In genomic region chr13:26881154-26881553, GRCh38 we compare ENCODE assay signal across 15 cellular contexts.
A peak's percentile ranks its signal among the peaks of the same experiment; 100 is the strongest.
DNase-seq lines count a peak whose midpoint lies in the region; ATAC-seq, FAIRE-seq and TF ChIP-seq lines count a peak whose summit lies in the region.
"Had no signal": no experiment of that assay in that cellular context is flagged by ENCODE, and none has a peak within 500 bp of the region (broad histone marks: within the 10 kb centered on the region; RNA-seq: fewer than 3 reads in every experiment).

No MANE protein-coding gene starts in this region.

- peaks cover 0 to 10% (median 6%) of the 10 kb centered on the region in 8 donors for H3K9me3 Mint-ChIP-seq in CD4-positive, alpha-beta memory T cell
- H3K9me3 Mint-ChIP-seq: activated B cell treated with CpG ODN at 0.5 μM for 24 hours had no signal

- DNase-seq in A549 (ENCODE audit: low read depth in 1 of 2, low spot score in 1 of 2) (no peak), H54 (ENCODE audit: insufficient read length, low spot score) (peak; percentile 5), adrenal gland (peak; percentile 31 to 75 (median 46)), globus pallidus (ENCODE audit: low spot score) (peak; percentile 19), esophagus squamous epithelium (lab: John Stamatoyannopoulos, UW) (no peak), AG08396 (ENCODE audit: low spot score) (no peak), SW 1271 (lab: John Stamatoyannopoulos, UW) (no peak)
- no peak for DNase-seq in CD4-positive, alpha-beta memory T cell
- DNase-seq: activated B cell treated with CpG ODN at 0.5 μM for 24 hours, aorta, HCEC 1CT, NCI-H2081 treated with DMSO at 0.1 percent for 48 hours, SHP77 treated with DMSO at 0.1 percent for 48 hours, small intestine had no signal

- H3K4me2 ChIP-seq in A549, result peak overlapping the region; percentile 3; the same call in 1 of the 3 replicates

- H3K36me3 Mint-ChIP-seq in CD4-positive, alpha-beta memory T cell, result no peaks in the 10 kb centered on the region

- H3K36me3 ChIP-seq in adrenal gland (replicated peaks in 1 of 2), result no peaks in the 10 kb centered on the region
- no peaks in the 10 kb centered on the region for H3K36me3 ChIP-seq in esophagus squamous epithelium
- no peaks in the 10 kb centered on the region for H3K36me3 ChIP-seq in CD4-positive, alpha-beta memory T cell (ENCODE audit: insufficient read depth, low read length)

- no peak for TF ChIP-seq POLR2A in A549 (IDR thresholded peaks at IDR 0.05; ENCODE audit: low read length)
- no peak for TF ChIP-seq POLR2A in H54 (IDR thresholded peaks at IDR 0.05; ENCODE audit: low read depth, low read length)
- TF ChIP-seq POLR2A in adrenal gland (IDR thresholded peaks at IDR 0.05), result no peak
- TF ChIP-seq POLR2A in esophagus squamous epithelium (IDR thresholded peaks at IDR 0.05), result no peak

- TF ChIP-seq CTCF in A549 (IDR thresholded peaks at IDR 0.05) (no peak), adrenal gland (IDR thresholded peaks at IDR 0.05) (no peak), esophagus squamous epithelium (IDR thresholded peaks at IDR 0.05) (no peak)

- FAIRE-seq in A549 (lab: Jason Lieb, UNC), result no peak
- no peak for FAIRE-seq in H54 (lab: Jason Lieb, UNC)
- FAIRE-seq: K562, small intestine had no signal

- H3K27me3 ChIP-seq in adrenal gland (no peaks in the 10 kb centered on the region), esophagus squamous epithelium (peaks cover 0 to 7% (median 0%) of the 10 kb centered on the region in 4 donors)
- no peaks in the 10 kb centered on the region for H3K27me3 ChIP-seq in CD4-positive, alpha-beta memory T cell (ENCODE audit: insufficient read depth, low read length)

- H3K4me1 ChIP-seq in A549 (no peaks in the 10 kb centered on the region), adrenal gland (replicated peaks in 1 of 2) (no peaks in the 10 kb centered on the region), esophagus squamous epithelium (no peaks in the 10 kb centered on the region)
- H3K4me1 ChIP-seq in CD4-positive, alpha-beta memory T cell (ENCODE audit: insufficient read depth, low read length), result no peaks in the 10 kb centered on the region

- H3K9me3 ChIP-seq in A549 (no peaks in the 10 kb centered on the region), adrenal gland (replicated peaks in 1 of 3) (no peaks in the 10 kb centered on the region), esophagus squamous epithelium (peaks cover 0 to 6% (median 4%) of the 10 kb centered on the region in 3 donors)
- no peaks in the 10 kb centered on the region for H3K9me3 ChIP-seq in CD4-positive, alpha-beta memory T cell (ENCODE audit: control insufficient read depth in 1 of 2, low read length in 2 of 2)

- peaks cover 7 to 14% of the 10 kb centered on the region in 2 donors for H3K27me3 Mint-ChIP-seq in CD4-positive, alpha-beta memory T cell

- H3K4me3 ChIP-seq in A549 (no peak overlapping the region), adrenal gland (no peak overlapping the region), esophagus squamous epithelium (no peak overlapping the region)
- H3K4me3 ChIP-seq in CD4-positive, alpha-beta memory T cell (ENCODE audit: low read length in 2 of 2), result no peak overlapping the region
- H3K4me3 ChIP-seq: K562 had no signal

- intact Hi-C loops in adrenal gland (cut with DNase I) (no loop called here), esophagus squamous epithelium (cut with DNase I) (no loop called here)
- intact Hi-C loops in CD4-positive, alpha-beta memory T cell (cut with micrococcal nuclease), result no loop called here

- WGBS in A549 (ENCODE audit: missing lambda C conversion rate), result 2% methylated on average over 6 of the region's 6 CpGs
- 22 to 37% (median 28%) methylated on average over 6 of the region's 6 CpGs for WGBS in adrenal gland, 4 donors
- WGBS in esophagus squamous epithelium, 2 donors, result 38 to 69% methylated on average over 6 of the region's 6 CpGs

- no peak overlapping the region for H3K4me3 Mint-ChIP-seq in CD4-positive, alpha-beta memory T cell
- H3K4me3 Mint-ChIP-seq: activated B cell treated with CpG ODN at 0.5 μM for 24 hours had no signal

- CTCF ChIA-PET in A549 (lab: Yijun Ruan, JAX), result interaction anchor here (1.6 kb wide), 1 partner anchor 8 kb away, joined by 4 read pairs; no protein-coding TSS in a partner anchor
- CTCF ChIA-PET in CD4-positive, alpha-beta memory T cell (lab: Charles Lee; ENCODE audit: partially characterized antibody), result interaction anchor here (0.7 to 0.8 kb wide), 2 partner anchors 49 to 183 kb away, joined by 3 read pairs; no protein-coding TSS in a partner anchor

- no peak for TF ChIP-seq RAD21 in A549 (conservative IDR thresholded peaks at IDR 0.05 in 1 of 2, IDR thresholded peaks at IDR 0.05 in 1 of 2)

- TF ChIP-seq EP300 in A549 (IDR thresholded peaks at IDR 0.05), result no peak

- no peak for ATAC-seq in A549
- ATAC-seq: K562 had no signal

- H3K27ac Mint-ChIP-seq in CD4-positive, alpha-beta memory T cell, result no peak overlapping the region
- H3K27ac Mint-ChIP-seq: activated B cell treated with CpG ODN at 0.5 μM for 24 hours had no signal

- H3K27ac ChIP-seq in A549, result no peak overlapping the region
- no peak overlapping the region for H3K27ac ChIP-seq in adrenal gland
- H3K27ac ChIP-seq in esophagus squamous epithelium, result no peak overlapping the region
- H3K27ac ChIP-seq in CD4-positive, alpha-beta memory T cell (ENCODE audit: low read depth, low read length), result no peak overlapping the region

- no peaks in the 10 kb centered on the region for H3K4me1 Mint-ChIP-seq in CD4-positive, alpha-beta memory T cell
- H3K4me1 Mint-ChIP-seq: activated B cell treated with CpG ODN at 0.5 μM for 24 hours had no signal

- POLR2A ChIA-PET in A549 (lab: Yijun Ruan, JAX), result no interaction called here
- POLR2A ChIA-PET in CD4-positive, alpha-beta memory T cell (lab: Charles Lee; ENCODE audit: partially characterized antibody), result no interaction called here

TF ChIP-seq in A549, 52 proteins besides CTCF, POLR2A, EP300 and RAD21:
- TF ChIP-seq NFE2L2 (conservative IDR thresholded peaks at IDR 0.05; ENCODE audit: low read length) (no peak), POLR2AphosphoS2 (conservative IDR thresholded peaks at IDR 0.05; ENCODE audit: low read length) (no peak), MAX (IDR thresholded peaks at IDR 0.05) (no peak), PBX3 (IDR thresholded peaks at IDR 0.05) (no peak), NR3C1 (IDR thresholded peaks at IDR 0.05) (no peak), HOXB13 (CRISPR knock-in tag; IDR thresholded peaks at IDR 0.05; ENCODE audit: low read depth) (no peak), CBX8 (IDR thresholded peaks at IDR 0.05) (no peak), MAFK (IDR thresholded peaks at IDR 0.05; ENCODE audit: partially characterized antibody) (no peak), ZNF302 (CRISPR knock-in tag; IDR thresholded peaks at IDR 0.05) (no peak), HMGXB4 (CRISPR knock-in tag; IDR thresholded peaks at IDR 0.05; ENCODE audit: borderline replicate concordance) (no peak), HOXA7 (CRISPR knock-in tag; IDR thresholded peaks at IDR 0.05) (no peak), FOSL2 (IDR thresholded peaks at IDR 0.05) (no peak), FOSL2 (CRISPR knock-in tag; IDR thresholded peaks at IDR 0.05) (no peak), BHLHE40 (IDR thresholded peaks at IDR 0.05; ENCODE audit: low read depth, low read length) (no peak)

Comparison
In these comparisons a context has a peak if more than half of its experiments do, and no peak if none do; other contexts are left out.
1. DNase-seq: peak in H54 (single experiment), adrenal gland (7 of 7) and globus pallidus (single experiment); none in A549 (0 of 2), esophagus squamous epithelium (single experiment), CD4-positive, alpha-beta memory T cell (0 of 5), AG08396 (single experiment) and SW 1271 (0 of 2).